In the genomic region with DNA sequence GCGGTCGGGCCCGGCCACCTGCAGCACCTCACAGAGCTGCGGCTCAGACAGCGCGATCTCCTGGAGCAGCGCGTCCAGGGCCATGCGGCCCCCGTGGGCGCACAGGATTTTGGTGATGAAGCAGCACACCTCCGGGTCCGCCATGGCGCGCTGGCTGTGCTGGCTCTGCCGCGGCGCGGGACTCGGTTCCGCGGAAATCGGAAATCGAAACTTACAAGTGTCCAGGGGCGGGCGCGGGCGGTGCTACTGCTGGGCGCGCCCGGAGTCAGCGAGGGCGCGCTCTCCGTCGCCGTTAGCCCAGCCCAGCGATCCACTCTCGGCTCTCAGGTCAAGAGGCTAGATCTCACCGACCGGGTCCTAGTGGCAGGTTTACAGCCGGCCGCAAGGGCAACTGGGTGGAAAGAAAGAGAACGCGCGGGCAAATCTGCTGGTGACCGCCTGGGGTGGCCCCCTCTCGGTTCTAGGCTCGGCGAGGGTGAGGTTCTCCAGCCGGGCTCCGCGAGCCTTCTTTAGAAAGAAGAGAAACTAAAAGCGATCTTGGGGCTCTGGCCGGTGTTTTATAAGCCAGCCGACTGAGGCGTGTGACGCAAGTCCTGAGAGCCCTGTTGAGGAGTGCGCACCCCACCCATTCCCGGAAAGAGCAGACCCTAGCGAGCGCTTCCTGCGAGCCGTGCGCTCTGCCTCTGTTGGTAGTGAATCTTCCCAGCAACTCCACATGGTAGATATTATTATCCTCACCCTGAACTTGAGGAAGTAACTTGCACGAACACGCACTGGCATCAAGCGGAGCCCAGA, we compare ENCODE assay signal across 8 cellular contexts. TPM values are rescaled to one million over a fixed set of nuclear protein-coding genes. Genes with fewer than 3 reads are reported as not detected.
DNase-seq lines count a peak whose midpoint lies in the region; ATAC-seq lines count a peak whose summit lies in the region.

A gene (minus strand): TSS at position 533 of the 795 bp plus-strand sequence. CDS start 389 bp downstream, at position 144.

- peak within 1 kb of the TSS; percentile 92 for H3K9ac ChIP-seq in mesendoderm (ENCODE audit: low read length)

- peak within 1 kb of the TSS; percentile 90 to 96 for H3K4me3 ChIP-seq in CD4-positive, alpha-beta memory T cell (ENCODE audit: low read length in 2 of 2)
- peak within 1 kb of the TSS; percentile 84 for H3K4me3 ChIP-seq in mesendoderm (ENCODE audit: low read length)

- H3K4me1 Mint-ChIP-seq in CD4-positive, alpha-beta memory T cell = peaks cover 28 to 59% (median 38%) of the 10 kb centered on the region in 4 donors
- peaks cover 28 to 32% of the 10 kb centered on the region in 2 donors for H3K4me1 Mint-ChIP-seq in effector memory CD8-positive, alpha-beta T cell (ENCODE audit: low read depth in 2 of 2)

- H3K9me3 Mint-ChIP-seq in CD4-positive, alpha-beta memory T cell = peaks cover 0 to 17% (median 0%) of the 10 kb centered on the region in 8 donors
- H3K9me3 Mint-ChIP-seq in effector memory CD8-positive, alpha-beta T cell = peaks cover 3 to 9% of the 10 kb centered on the region in 2 donors

- peak within 1 kb of the TSS; percentile 75 for H3K18ac ChIP-seq in mesendoderm (ENCODE audit: low read length)

- peak within 1 kb of the TSS; percentile 95 to 99 (median 97) for H3K4me3 Mint-ChIP-seq in CD4-positive, alpha-beta memory T cell
- H3K4me3 Mint-ChIP-seq in effector memory CD8-positive, alpha-beta T cell = peak within 1 kb of the TSS; percentile 95 to 100

- peak within 1 kb of the TSS; percentile 58 for H3K4me2 ChIP-seq in mesendoderm (ENCODE audit: low read length)

- peak within 1 kb of the TSS; percentile 88 to 100 (median 99) for H3K27ac Mint-ChIP-seq in CD4-positive, alpha-beta memory T cell
- H3K27ac Mint-ChIP-seq in effector memory CD8-positive, alpha-beta T cell = peak within 1 kb of the TSS; percentile 97 to 100

- POLR2A ChIA-PET in CD4-positive, alpha-beta memory T cell (lab: Charles Lee; ENCODE audit: partially characterized antibody) = interaction anchor here (1.0 to 6.1 kb wide), 8 partner anchors 7 to 66 kb away, joined by 4 to 152 read pairs (median 10); a partner anchor contains a TSS

- peak within 1 kb of the TSS; percentile 41 for H3K4ac ChIP-seq in mesendoderm (ENCODE audit: low read depth, low read length)

- H4K5ac ChIP-seq in mesendoderm (ENCODE audit: low read length) = peak within 1 kb of the TSS; percentile 8

- peak within 1 kb of the TSS; percentile 80 for H2BK5ac ChIP-seq in mesendoderm (ENCODE audit: low read length)

- H3K9me3 ChIP-seq in CD4-positive, alpha-beta memory T cell (ENCODE audit: control insufficient read depth in 1 of 2, low read length in 2 of 2) = no peaks in the 10 kb centered on the region

- H3K36me3 ChIP-seq in CD4-positive, alpha-beta memory T cell (ENCODE audit: insufficient read depth, low read length) = peaks cover 7% of the 10 kb centered on the region
- H3K36me3 ChIP-seq in mesendoderm (ENCODE audit: control insufficient read depth, insufficient read depth, low read length) = no peaks in the 10 kb centered on the region

- peaks cover 27% of the 10 kb centered on the region for H3K79me2 ChIP-seq in mesendoderm (ENCODE audit: control insufficient read depth, insufficient read depth, low read length)

- intact Hi-C loops in CD4-positive, alpha-beta memory T cell (cut with micrococcal nuclease) = loop anchor here (1.0 to 5.0 kb wide), 7 partner anchors 9 to 248 kb away; a partner anchor contains a TSS

- peaks cover 29% of the 10 kb centered on the region for H3K4me1 ChIP-seq in CD4-positive, alpha-beta memory T cell (ENCODE audit: insufficient read depth, low read length)
- peaks cover 3% of the 10 kb centered on the region for H3K4me1 ChIP-seq in mesendoderm (ENCODE audit: control insufficient read depth, low read depth, low read length)

- peak within 1 kb of the TSS; percentile 96 for H3K27ac ChIP-seq in CD4-positive, alpha-beta memory T cell (ENCODE audit: low read depth, low read length)
- peak within 1 kb of the TSS; percentile 91 for H3K27ac ChIP-seq in mesendoderm (ENCODE audit: low read depth, low read length)

- peaks cover 25 to 40% of the 10 kb centered on the region in 2 donors for H3K36me3 Mint-ChIP-seq in CD4-positive, alpha-beta memory T cell
- H3K36me3 Mint-ChIP-seq in effector memory CD8-positive, alpha-beta T cell (ENCODE audit: insufficient read depth) = peaks cover 51% of the 10 kb centered on the region

- H2BK15ac ChIP-seq in mesendoderm (replicated peaks; ENCODE audit: low read depth) = no peak within 1 kb of the TSS

- H2BK120ac ChIP-seq in mesendoderm (ENCODE audit: low read depth, low read length) = no peak within 1 kb of the TSS

- no CpG with 5 or more reads among the region's 68 CpGs for WGBS in mesendoderm (ENCODE audit: extremely low coverage, insufficient coverage, low lambda C conversion rate)

- H3K79me1 ChIP-seq in mesendoderm (ENCODE audit: low read length) = peaks cover 1% of the 10 kb centered on the region

- H2AK5ac ChIP-seq in mesendoderm (ENCODE audit: low read length) = no peak within 1 kb of the TSS

- ATAC-seq in GM19397 (IDR thresholded peaks at IDR 0.05; ENCODE audit: unreplicated experiment) (peak; percentile 68), HG03565 (IDR thresholded peaks at IDR 0.05; ENCODE audit: unreplicated experiment) (peak; percentile 51)
- ATAC-seq in effector memory CD8-positive, alpha-beta T cell (replicated peaks) = peak; percentile 86

- peak within 1 kb of the TSS; percentile 97 for H3K56ac ChIP-seq in mesendoderm (ENCODE audit: low read length)

- no peaks in the 10 kb centered on the region for H3K27me3 Mint-ChIP-seq in CD4-positive, alpha-beta memory T cell
- H3K27me3 Mint-ChIP-seq in effector memory CD8-positive, alpha-beta T cell = no peaks in the 10 kb centered on the region

- no peaks in the 10 kb centered on the region for H3K27me3 ChIP-seq in CD4-positive, alpha-beta memory T cell (ENCODE audit: insufficient read depth, low read length)
- no peaks in the 10 kb centered on the region for H3K27me3 ChIP-seq in mesendoderm (ENCODE audit: insufficient read depth, low read length, poor library complexity)

- CTCF ChIA-PET in CD4-positive, alpha-beta memory T cell (lab: Charles Lee; ENCODE audit: partially characterized antibody) = interaction anchor here (1.3 to 1.6 kb wide), 2 partner anchors 14 to 35 kb away, joined by 7 to 9 read pairs; no protein-coding TSS in a partner anchor

- DNase-seq in CD4-positive, alpha-beta memory T cell = peak; percentile 89 to 94 (median 93)
- DNase-seq in NOMO-1 treated with DMSO at 0.1 percent for 48 hours (lab: John Stamatoyannopoulos, UW; ENCODE audit: unreplicated experiment) = peak; percentile 78
- peak; percentile 73 to 89 for DNase-seq in activated CD8-positive, alpha-beta memory T cell treated with anti-CD3 and anti-CD28 coated beads for 4 hours (ENCODE audit: low read depth in 2 of 2)
- peak; percentile 85 to 90 (median 86) for DNase-seq in effector memory CD8-positive, alpha-beta T cell
- DNase-seq in mesendoderm = peak; percentile 87
- peak; percentile 74 for DNase-seq in stimulated activated CD8-positive, alpha-beta memory T cell treated with anti-CD3 and anti-CD28 coated beads, Interleukin-15, amount 100 ng/mL, for 1 hour (ENCODE audit: low read depth)

- peak within 1 kb of the TSS; percentile 69 for H3K23ac ChIP-seq in mesendoderm (ENCODE audit: low read length)

- H4K8ac ChIP-seq in mesendoderm (ENCODE audit: low read depth, low read length) = peak within 1 kb of the TSS; percentile 76

RNA-seq across cellular contexts. Expression of the gene that starts here (rescaled TPM):
- 100 to 1,000 TPM; 154 to 159 TPM for total RNA-seq in CD4-positive, alpha-beta memory T cell
- polyA plus RNA-seq in CD4-positive, alpha-beta memory T cell = 100 to 1,000 TPM; 150 to 169 TPM
- 46.4 TPM for polyA plus RNA-seq in mesendoderm (2013, experiment 1 of 2)
- polyA plus RNA-seq in mesendoderm (2013, experiment 2 of 2) = 44.8 TPM

Comparison
In these comparisons a context has a peak if more than half of its experiments do, and no peak if none do; other contexts are left out.
1. Peak in every context shown above with its lines: DNase-seq, ATAC-seq, H3K4me3 ChIP-seq and H3K27ac ChIP-seq.